In genomic region chr22:22612516-22612915, GRCh38 we compare ENCODE assay signal across 1 cellular context.
TF ChIP-seq lines count a peak whose summit lies in the region.

No MANE protein-coding gene starts in this region.

TF ChIP-seq in K562, 482 proteins besides CTCF, POLR2A, EP300 and RAD21:
- TF ChIP-seq ZBTB40 (IDR thresholded peaks at IDR 0.05) (no peak), ZBTB40 (CRISPR knock-in tag; IDR thresholded peaks at IDR 0.05) (peak; percentile 54; the same call in 1 of the 2 replicates), E2F1 (CRISPR knock-in tag; IDR thresholded peaks at IDR 0.05) (0 out of 2 replicates have a peak, but pooled peaks have one; percentile 58), USF2 (CRISPR knock-in tag; IDR thresholded peaks at IDR 0.05) (peak; percentile 15; the same call in 1 of the 2 replicates), ZNF639 (CRISPR knock-in tag; conservative IDR thresholded peaks at IDR 0.05 in 1 of 2, IDR thresholded peaks at IDR 0.05 in 1 of 2) (0 out of 4 replicates have a peak, but pooled peaks of 1 of the 2 experiments have one; percentile 82), C11orf30 (IDR thresholded peaks at IDR 0.05; ENCODE audit: low read depth) (no peak), ZNF384 (IDR thresholded peaks at IDR 0.05; ENCODE audit: low read depth, low read length) (no peak)
